ENCODE assay signal across 2 cellular contexts in the genomic region with DNA sequence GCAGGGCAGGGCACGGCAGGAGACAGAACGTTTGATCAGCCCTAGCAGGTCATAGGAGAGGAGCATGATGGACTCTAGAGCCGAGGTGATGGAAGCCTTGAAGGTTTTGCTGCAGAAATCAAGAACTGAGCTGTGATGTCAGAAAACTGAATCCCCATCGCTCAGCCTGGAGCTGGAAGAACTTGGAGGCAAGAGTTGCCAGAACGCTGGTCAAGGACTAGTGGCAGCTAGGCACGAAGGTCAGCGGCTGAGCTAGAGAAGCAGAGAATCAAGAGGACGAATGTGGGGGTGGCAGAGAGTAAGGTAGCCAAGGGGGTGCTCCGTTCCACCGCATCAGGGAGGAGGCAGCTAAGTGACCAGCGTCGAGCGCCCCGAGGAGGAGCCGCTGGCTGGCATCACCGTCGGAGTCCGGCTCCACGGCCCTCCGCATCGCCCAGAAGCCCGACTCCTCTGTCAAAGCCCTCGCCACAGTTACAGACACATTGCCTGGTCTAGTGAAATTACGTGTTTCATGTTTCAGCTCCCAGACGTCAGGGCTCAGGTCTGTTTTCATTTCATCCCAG.
TF ChIP-seq lines count a peak whose summit lies in the region.

No MANE protein-coding gene starts in this region.

TF ChIP-seq in SK-N-SH, 30 proteins besides CTCF, POLR2A, EP300 and RAD21:
- TF ChIP-seq SMC3 (IDR thresholded peaks at IDR 0.05; ENCODE audit: low read depth, low read length), result no peak
- TF ChIP-seq RXRA (IDR thresholded peaks at IDR 0.05; ENCODE audit: borderline replicate concordance, low read depth), result no peak
- TF ChIP-seq GABPA (IDR thresholded peaks at IDR 0.05; ENCODE audit: low read depth), result no peak
- TF ChIP-seq, protein P1, sequence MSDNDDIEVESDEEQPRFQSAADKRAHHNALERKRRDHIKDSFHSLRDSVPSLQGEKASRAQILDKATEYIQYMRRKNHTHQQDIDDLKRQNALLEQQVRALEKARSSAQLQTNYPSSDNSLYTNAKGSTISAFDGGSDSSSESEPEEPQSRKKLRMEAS (IDR thresholded peaks at IDR 0.05; ENCODE audit: low read depth), result no peak

TF ChIP-seq in SK-N-SH treated with all-trans-retinoic acid at 6 μM for 48 hours, 23 proteins besides CTCF, POLR2A, EP300 and RAD21:
- TF ChIP-seq TOX (CRISPR knock-in tag; IDR thresholded peaks at IDR 0.05; ENCODE audit: borderline replicate concordance) (no peak), ZC3H10 (CRISPR knock-in tag; IDR thresholded peaks at IDR 0.05) (no peak), PPARA (CRISPR knock-in tag; IDR thresholded peaks at IDR 0.05; ENCODE audit: borderline replicate concordance) (no peak), ISL1 (CRISPR knock-in tag; IDR thresholded peaks at IDR 0.05) (no peak), ZNF8 (CRISPR knock-in tag; IDR thresholded peaks at IDR 0.05) (no peak), ZNF70 (CRISPR knock-in tag; IDR thresholded peaks at IDR 0.05) (no peak), ZNF565 (CRISPR knock-in tag; conservative IDR thresholded peaks at IDR 0.05; ENCODE audit: low read depth) (no peak), RARB (CRISPR knock-in tag; IDR thresholded peaks at IDR 0.05) (no peak)
- TF ChIP-seq, protein P2, sequence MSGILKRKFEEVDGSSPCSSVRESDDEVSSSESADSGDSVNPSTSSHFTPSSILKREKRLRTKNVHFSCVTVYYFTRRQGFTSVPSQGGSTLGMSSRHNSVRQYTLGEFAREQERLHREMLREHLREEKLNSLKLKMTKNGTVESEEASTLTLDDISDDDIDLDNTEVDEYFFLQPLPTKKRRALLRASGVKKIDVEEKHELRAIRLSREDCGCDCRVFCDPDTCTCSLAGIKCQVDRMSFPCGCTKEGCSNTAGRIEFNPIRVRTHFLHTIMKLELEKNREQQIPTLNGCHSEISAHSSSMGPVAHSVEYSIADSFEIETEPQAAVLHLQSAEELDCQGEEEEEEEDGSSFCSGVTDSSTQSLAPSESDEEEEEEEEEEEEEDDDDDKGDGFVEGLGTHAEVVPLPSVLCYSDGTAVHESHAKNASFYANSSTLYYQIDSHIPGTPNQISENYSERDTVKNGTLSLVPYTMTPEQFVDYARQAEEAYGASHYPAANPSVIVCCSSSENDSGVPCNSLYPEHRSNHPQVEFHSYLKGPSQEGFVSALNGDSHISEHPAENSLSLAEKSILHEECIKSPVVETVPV (CRISPR knock-in tag; IDR thresholded peaks at IDR 0.05), result no peak
- TF ChIP-seq, protein P3, sequence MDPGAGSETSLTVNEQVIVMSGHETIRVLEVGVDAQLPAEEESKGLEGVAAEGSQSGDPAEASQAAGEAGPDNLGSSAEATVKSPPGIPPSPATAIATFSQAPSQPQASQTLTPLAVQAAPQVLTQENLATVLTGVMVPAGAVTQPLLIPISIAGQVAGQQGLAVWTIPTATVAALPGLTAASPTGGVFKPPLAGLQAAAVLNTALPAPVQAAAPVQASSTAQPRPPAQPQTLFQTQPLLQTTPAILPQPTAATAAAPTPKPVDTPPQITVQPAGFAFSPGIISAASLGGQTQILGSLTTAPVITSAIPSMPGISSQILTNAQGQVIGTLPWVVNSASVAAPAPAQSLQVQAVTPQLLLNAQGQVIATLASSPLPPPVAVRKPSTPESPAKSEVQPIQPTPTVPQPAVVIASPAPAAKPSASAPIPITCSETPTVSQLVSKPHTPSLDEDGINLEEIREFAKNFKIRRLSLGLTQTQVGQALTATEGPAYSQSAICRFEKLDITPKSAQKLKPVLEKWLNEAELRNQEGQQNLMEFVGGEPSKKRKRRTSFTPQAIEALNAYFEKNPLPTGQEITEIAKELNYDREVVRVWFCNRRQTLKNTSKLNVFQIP (CRISPR knock-in tag; IDR thresholded peaks at IDR 0.05; ENCODE audit: borderline replicate concordance, low read depth), result no peak
